In genomic region chr1:160627677-160628289, GRCh38 we compare ENCODE assay signal across 13 cellular contexts. TPM values are rescaled to one million over a fixed set of nuclear protein-coding genes. Genes with fewer than 3 reads are reported as not detected.
DNase-seq lines count a peak whose midpoint lies in the region; ATAC-seq and TF ChIP-seq lines count a peak whose summit lies in the region.
"Not testable (repeated sequence)": the region's sequence is repeated elsewhere in the genome, so short reads cannot be mapped to it uniquely, and the experiment has no call there.
"Had no signal": no experiment of that assay in that cellular context is flagged by ENCODE, and none has a peak within 500 bp of the region (broad histone marks: within the 10 kb centered on the region; RNA-seq: fewer than 3 reads in every experiment).

No MANE protein-coding gene starts in this region.

- not testable (repeated sequence) for DNase-seq in DND-41; activated CD4-positive, alpha-beta T cell treated with anti-CD3 and anti-CD28 coated beads, Interleukin-2, amount 10 ng/mL, durations not matched to agents 7 days and 5 days; activated T-cell treated with anti-CD3 and anti-CD28 coated beads, Interleukin-2, amount 50 U/mL, for 24 hours; naive B cell
- peak; percentile 57 to 79 for DNase-seq in activated naive CD4-positive, alpha-beta T cell treated with anti-CD3 and anti-CD28 coated beads, Interleukin-2, amount 50 U/mL, for 72 hours (ENCODE audit: low spot score in 2 of 2)
- DNase-seq in stimulated activated CD4-positive, alpha-beta T cell treated with anti-CD3 and anti-CD28 coated beads, Interleukin-4, amount 100 ng/mL, for 1 hour, result peak; percentile 72

- peaks cover 57% of the 10 kb centered on the region for H3F3A ChIP-seq in SU-DHL-6 (ENCODE audit: insufficient read depth)

- peak overlapping the region; percentile 94 for H3K27ac ChIP-seq in DND-41 (ENCODE audit: low read length)
- H3K27ac ChIP-seq in SU-DHL-6 (ENCODE audit: low read depth, low read length), result peak overlapping the region; percentile 97
- H3K27ac ChIP-seq in thymus (ENCODE audit: low read depth), result peak overlapping the region; percentile 82

- H3K9ac ChIP-seq in DND-41 (ENCODE audit: low read depth, low read length) (peak overlapping the region; percentile 61; the same call in 1 of the 2 replicates), SU-DHL-6 (ENCODE audit: low read length) (0 out of 2 replicates have a peak overlapping the region, but pooled peaks have one; percentile 58)

- peak overlapping the region; percentile 94 for H3K27ac Mint-ChIP-seq in activated CD4-positive, alpha-beta T cell treated with anti-CD3 and anti-CD28 coated beads, Interleukin-2, amount 10 ng/mL, durations not matched to agents 7 days and 5 days
- peak overlapping the region; percentile 98 for H3K27ac Mint-ChIP-seq in activated T-cell treated with anti-CD3 and anti-CD28 coated beads, Interleukin-2, amount 50 U/mL, for 24 hours
- peak overlapping the region; percentile 95 to 100 for H3K27ac Mint-ChIP-seq in activated naive CD4-positive, alpha-beta T cell treated with anti-CD3 and anti-CD28 coated beads, Interleukin-2, amount 50 U/mL, for 72 hours
- H3K27ac Mint-ChIP-seq in naive B cell, result peak overlapping the region in 4 of 6 donors; percentile 20 to 94 (median 80)

- H2AFZ ChIP-seq in DND-41 (ENCODE audit: low read depth, low read length), result peak overlapping the region; percentile 68
- not testable (repeated sequence) for H2AFZ ChIP-seq in SU-DHL-6 (ENCODE audit: low read depth, low read length, severe bottlenecking)

- H4K20me1 ChIP-seq in DND-41 (ENCODE audit: insufficient read depth, low read length); SU-DHL-6 (ENCODE audit: low read depth, low read length): not testable (repeated sequence)

- H3K9me3 Mint-ChIP-seq in activated CD4-positive, alpha-beta T cell treated with anti-CD3 and anti-CD28 coated beads, Interleukin-2, amount 10 ng/mL, durations not matched to agents 7 days and 5 days, result peaks cover 14% of the 10 kb centered on the region
- H3K9me3 Mint-ChIP-seq in activated T-cell treated with anti-CD3 and anti-CD28 coated beads, Interleukin-2, amount 50 U/mL, for 24 hours; activated naive CD4-positive, alpha-beta T cell treated with anti-CD3 and anti-CD28 coated beads, Interleukin-2, amount 50 U/mL, for 72 hours; naive B cell: not testable (repeated sequence)

- H3K27me3 ChIP-seq in DND-41 (ENCODE audit: insufficient read depth, low read length, poor library complexity); SU-DHL-6 (ENCODE audit: low read length); thymus (ENCODE audit: control insufficient read depth, insufficient read depth): not testable (repeated sequence)

- peak overlapping the region; percentile 40 for H3K4me3 Mint-ChIP-seq in activated CD4-positive, alpha-beta T cell treated with anti-CD3 and anti-CD28 coated beads, Interleukin-2, amount 10 ng/mL, durations not matched to agents 7 days and 5 days
- peak overlapping the region; percentile 63 for H3K4me3 Mint-ChIP-seq in activated T-cell treated with anti-CD3 and anti-CD28 coated beads, Interleukin-2, amount 50 U/mL, for 24 hours
- H3K4me3 Mint-ChIP-seq in naive B cell, result peak overlapping the region in 6 of 8 donors; percentile 47 to 84 (median 74)

- H3K36me3 Mint-ChIP-seq in activated CD4-positive, alpha-beta T cell treated with anti-CD3 and anti-CD28 coated beads, Interleukin-2, amount 10 ng/mL, durations not matched to agents 7 days and 5 days (ENCODE audit: low read depth), result peaks cover 91% of the 10 kb centered on the region
- peaks cover 98% of the 10 kb centered on the region for H3K36me3 Mint-ChIP-seq in activated T-cell treated with anti-CD3 and anti-CD28 coated beads, Interleukin-2, amount 50 U/mL, for 24 hours (ENCODE audit: low read depth)
- H3K36me3 Mint-ChIP-seq in activated naive CD4-positive, alpha-beta T cell treated with anti-CD3 and anti-CD28 coated beads, Interleukin-2, amount 50 U/mL, for 72 hours, result peaks cover 40 to 84% of the 10 kb centered on the region in 2 donors
- peaks cover 44 to 47% of the 10 kb centered on the region in 2 donors for H3K36me3 Mint-ChIP-seq in naive B cell

- not testable (repeated sequence) for TF ChIP-seq CTCF in DND-41 (IDR thresholded peaks at IDR 0.05; ENCODE audit: borderline replicate concordance, extremely low read depth, low read length, poor library complexity, severe bottlenecking); SU-DHL-6 (IDR thresholded peaks at IDR 0.05; ENCODE audit: insufficient read depth, low read length, poor library complexity, severe bottlenecking)

- peaks cover 95% of the 10 kb centered on the region for H3K4me1 ChIP-seq in DND-41 (ENCODE audit: insufficient read depth, low read length)
- peaks cover 80% of the 10 kb centered on the region for H3K4me1 ChIP-seq in thymus (ENCODE audit: control insufficient read depth, insufficient read depth, low read length)

- H3K79me2 ChIP-seq in DND-41 (ENCODE audit: insufficient read depth, low read length), result not testable (repeated sequence)
- H3K79me2 ChIP-seq in SU-DHL-6 (ENCODE audit: insufficient read depth, low read length), result peaks cover 14% of the 10 kb centered on the region; the same call in 1 of the 2 replicates

- H3K36me3 ChIP-seq in DND-41 (ENCODE audit: insufficient read depth, low read length); SU-DHL-6 (ENCODE audit: low read length): not testable (repeated sequence)
- peaks cover 51% of the 10 kb centered on the region for H3K36me3 ChIP-seq in thymus (ENCODE audit: control insufficient read depth, insufficient read depth)

- peaks cover 97% of the 10 kb centered on the region for H3K4me1 Mint-ChIP-seq in activated CD4-positive, alpha-beta T cell treated with anti-CD3 and anti-CD28 coated beads, Interleukin-2, amount 10 ng/mL, durations not matched to agents 7 days and 5 days
- peaks cover 98% of the 10 kb centered on the region for H3K4me1 Mint-ChIP-seq in activated T-cell treated with anti-CD3 and anti-CD28 coated beads, Interleukin-2, amount 50 U/mL, for 24 hours (ENCODE audit: low read depth)
- peaks cover 83 to 97% (median 89%) of the 10 kb centered on the region in 3 donors for H3K4me1 Mint-ChIP-seq in naive B cell

- not testable (repeated sequence) for H3K9me2 ChIP-seq in SU-DHL-6 (replicated peaks; ENCODE audit: insufficient read depth, low read length)

- peak overlapping the region; percentile 64 for H3K4me2 ChIP-seq in DND-41 (ENCODE audit: insufficient read depth, low read length)
- peak overlapping the region; percentile 70 for H3K4me2 ChIP-seq in SU-DHL-6 (ENCODE audit: low read depth, low read length, poor library complexity, severe bottlenecking)

- not testable (repeated sequence) for H3K9me3 ChIP-seq in DND-41 (ENCODE audit: insufficient read depth, low read length, severe bottlenecking); SU-DHL-6 (ENCODE audit: insufficient read depth, low read length); thymus (ENCODE audit: control insufficient read depth)

- CTCF ChIA-PET in activated CD4-positive, alpha-beta T cell treated with anti-CD3 and anti-CD28 coated beads, Interleukin-2, amount 10 ng/mL, durations not matched to agents 7 days and 5 days (lab: Charles Lee), result interaction anchor here (0.6 to 3.7 kb wide), 9 partner anchors 9 to 81 kb away, joined by 3 to 11 read pairs (median 3); no protein-coding TSS in a partner anchor

- WGBS in thymus, result 96% methylated on average over 4 of the region's 4 CpGs

- H3K27me3 Mint-ChIP-seq in activated CD4-positive, alpha-beta T cell treated with anti-CD3 and anti-CD28 coated beads, Interleukin-2, amount 10 ng/mL, durations not matched to agents 7 days and 5 days; activated T-cell treated with anti-CD3 and anti-CD28 coated beads, Interleukin-2, amount 50 U/mL, for 24 hours; naive B cell: not testable (repeated sequence)

- POLR2A ChIA-PET in activated CD4-positive, alpha-beta T cell treated with anti-CD3 and anti-CD28 coated beads, Interleukin-2, amount 10 ng/mL, durations not matched to agents 7 days and 5 days (lab: Charles Lee), result not testable (repeated sequence)

- peak overlapping the region in 1 of 2 experiments; percentile 24; a peak in 1 of 4 replicates for H3K4me3 ChIP-seq in DND-41 (ENCODE audit: low read depth in 1 of 2, low read length in 2 of 2)
- not testable (repeated sequence) for H3K4me3 ChIP-seq in SU-DHL-6 (ENCODE audit: insufficient read depth, low read length, poor library complexity, severe bottlenecking); thymus (ENCODE audit: low read length)

- not testable (repeated sequence) for ATAC-seq in DND-41 (ENCODE audit: insufficient read depth, low read depth); naive B cell (ENCODE audit: low read depth in 2 of 2)
- ATAC-seq in activated naive CD4-positive, alpha-beta T cell treated with anti-CD3 and anti-CD28 coated beads, Interleukin-2, amount 50 U/mL, for 72 hours, result peak; percentile 23 to 26

RNA-seq across cellular contexts. Expression of gene SLAMF1, which starts 19.1 kb away (rescaled TPM):
- 10 to 100 TPM; 70.4 to 70.6 TPM for total RNA-seq in activated CD4-positive, alpha-beta T cell treated with anti-CD3 and anti-CD28 coated beads, Interleukin-2, amount 10 ng/mL, durations not matched to agents 7 days and 5 days
- total RNA-seq in activated naive CD4-positive, alpha-beta T cell treated with anti-CD3 and anti-CD28 coated beads, Interleukin-2, amount 50 U/mL, for 72 hours, result 10 to 100 TPM; 84.3 to 96.3 TPM
- polyA plus RNA-seq in naive B cell (ENCODE audit: low read depth in 6 of 6) (10 to 100 TPM; 18.9 to 36.6 (median 23.0) TPM), thymus (115 TPM)
- total RNA-seq: glomerular endothelial cell, left ventricle myocardium inferior, mesothelial cell of epicardium, osteocyte, renal cortical epithelial cell had no signal

RNA-seq across cellular contexts. Expression of gene CD84, which starts 48.5 kb away (rescaled TPM):
- total RNA-seq in activated CD4-positive, alpha-beta T cell treated with anti-CD3 and anti-CD28 coated beads, Interleukin-2, amount 10 ng/mL, durations not matched to agents 7 days and 5 days, result 10 to 100 TPM; 14.7 to 16.2 TPM
- 10 to 100 TPM; 14.9 to 37.0 TPM for total RNA-seq in activated naive CD4-positive, alpha-beta T cell treated with anti-CD3 and anti-CD28 coated beads, Interleukin-2, amount 50 U/mL, for 72 hours
- polyA plus RNA-seq in naive B cell (ENCODE audit: low read depth in 6 of 6), result 10 to 100 TPM in 5 of 6 donors, 1 to 10 TPM in 1; 8.5 to 20.6 (median 13.1) TPM
- polyA plus RNA-seq in thymus, result 5.9 TPM
- total RNA-seq: glomerular endothelial cell, mesothelial cell of epicardium, osteocyte, renal cortical epithelial cell had no signal
